ENCODE assay signal across 8 cellular contexts in the genomic region with DNA sequence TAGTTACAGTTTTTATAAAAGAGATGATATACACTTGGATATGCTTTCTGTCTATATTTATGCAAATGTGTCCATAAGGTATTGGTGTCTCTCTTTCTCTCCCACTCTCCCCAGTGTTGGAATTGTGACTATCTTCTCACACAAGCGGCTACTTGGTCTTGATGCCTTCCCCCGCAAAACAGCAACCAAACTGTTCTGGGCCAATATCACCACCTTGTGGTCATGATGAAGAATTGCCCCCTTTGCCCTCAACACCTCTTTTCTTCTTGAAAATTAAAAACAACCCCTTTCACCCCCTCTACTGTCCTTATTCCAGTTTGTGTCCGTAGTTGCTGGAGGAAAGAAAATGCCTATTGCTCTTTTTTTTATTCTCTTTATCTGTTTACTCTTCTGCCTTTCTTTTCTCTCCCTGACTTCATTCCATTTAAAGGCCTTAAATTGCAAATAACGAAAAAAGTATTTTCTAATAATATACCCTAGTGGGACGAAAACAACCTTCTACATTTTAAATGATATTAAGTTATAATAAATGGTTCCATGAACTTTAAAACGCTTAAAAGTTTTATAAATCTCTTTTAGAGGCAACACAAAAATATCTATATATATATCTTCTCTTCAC.
A peak's percentile ranks its signal among the peaks of the same experiment; 100 is the strongest.
DNase-seq lines count a peak whose midpoint lies in the region; ATAC-seq, FAIRE-seq and TF ChIP-seq lines count a peak whose summit lies in the region.

No MANE protein-coding gene starts in this region.

- no peak overlapping the region for H4K5ac ChIP-seq in H1 (ENCODE audit: insufficient read length, low read depth, low read length)

- no peak overlapping the region for H3K4me3 ChIP-seq in DOHH2 (ENCODE audit: low read length)
- H3K4me3 ChIP-seq in H1 (ENCODE audit: extremely low read depth in 1 of 4, insufficient read depth in 2 of 4, low read depth in 3 of 4, low read length in 4 of 4), result no peak overlapping the region
- H3K4me3 ChIP-seq in spleen, result no peak overlapping the region

- TF ChIP-seq POLR2A in H1 (IDR thresholded peaks at IDR 0.05; ENCODE audit: control extremely low read depth in 1 of 2, low read depth in 2 of 2, low read length in 2 of 2) (no peak), spleen (IDR thresholded peaks at IDR 0.05) (no peak)

- no peaks in the 10 kb centered on the region for H3K79me1 ChIP-seq in H1 (ENCODE audit: low read depth, low read length)

- TF ChIP-seq RAD21 in H1 (IDR thresholded peaks at IDR 0.05 in 1 of 2, conservative IDR thresholded peaks at IDR 0.05 in 1 of 2; ENCODE audit: low read depth in 2 of 2, low read length in 2 of 2), result peak; percentile 96

- no peaks in the 10 kb centered on the region for H3K9me2 ChIP-seq in DOHH2 (replicated peaks; ENCODE audit: control insufficient read depth, low read length)

- H3K9ac ChIP-seq in H1 (replicated peaks in 1 of 4; ENCODE audit: extremely low read depth in 1 of 4, low read depth in 3 of 4, low read length in 3 of 4), result no peak overlapping the region

- H3K4ac ChIP-seq in H1 (replicated peaks; ENCODE audit: insufficient read length, low read depth, low read length), result no peak overlapping the region

- FAIRE-seq in H1 (lab: Jason Lieb, UNC), result peak; percentile 95

- H3K9me3 ChIP-seq in DOHH2 (ENCODE audit: control insufficient read depth, insufficient read depth, low read length) (no peaks in the 10 kb centered on the region), H1 (ENCODE audit: insufficient read depth in 2 of 2, low read depth in 1 of 2, low read length in 1 of 2) (no peaks in the 10 kb centered on the region), spleen (peaks cover 0 to 13% (median 9%) of the 10 kb centered on the region in 8 donors)

- no peak overlapping the region for H3K23ac ChIP-seq in H1 (ENCODE audit: insufficient read length)

- H4K8ac ChIP-seq in H1 (ENCODE audit: extremely low read depth, insufficient read depth, low read length), result no peak overlapping the region

- H2BK12ac ChIP-seq in H1 (ENCODE audit: low read depth, low read length), result no peak overlapping the region

- no peak overlapping the region for H3K18ac ChIP-seq in H1 (ENCODE audit: extremely low read depth, low read length)

- no peak overlapping the region for H2BK20ac ChIP-seq in H1 (ENCODE audit: low read length)

- H3K23me2 ChIP-seq in H1 (ENCODE audit: low read depth, low read length), result no peaks in the 10 kb centered on the region

- TF ChIP-seq CTCF in DOHH2 (IDR thresholded peaks at IDR 0.05; ENCODE audit: low read depth, low read length, poor library complexity, severe bottlenecking) (peak; percentile 98), H1 (IDR thresholded peaks at IDR 0.05; ENCODE audit: control extremely low read depth in 1 of 3, insufficient read depth in 1 of 3, low read depth in 1 of 3, low read length in 3 of 3) (peak; percentile 49 to 91 (median 84)), spleen (IDR thresholded peaks at IDR 0.05 in 8 of 11, conservative IDR thresholded peaks at IDR 0.05 in 3 of 11) (peak; percentile 50 to 89 (median 82))

- no peak overlapping the region for H4K91ac ChIP-seq in H1 (replicated peaks; ENCODE audit: insufficient read length, low read length)

- intact Hi-C loops in spleen (cut with DNase I; ENCODE audit: low total_unique reads), result loop anchor here (10.0 kb wide), 1 partner anchor 55 kb away; no protein-coding TSS in a partner anchor

- no peak for TF ChIP-seq EP300 in H1 (IDR thresholded peaks at IDR 0.05; ENCODE audit: borderline replicate concordance in 1 of 2, low read depth in 2 of 2, low read length in 2 of 2)

- no peaks in the 10 kb centered on the region for H3K27me3 ChIP-seq in DOHH2 (ENCODE audit: control insufficient read depth, low read length)
- no peaks in the 10 kb centered on the region for H3K27me3 ChIP-seq in H1 (replicated peaks in 1 of 4; ENCODE audit: control insufficient read depth in 3 of 4, extremely low read depth in 1 of 4, insufficient read depth in 3 of 4, low read length in 3 of 4)
- H3K27me3 ChIP-seq in spleen (replicated peaks in 1 of 7), result no peaks in the 10 kb centered on the region

- H3K14ac ChIP-seq in H1 (ENCODE audit: insufficient read length), result no peak overlapping the region

- H3K4me1 ChIP-seq in DOHH2 (ENCODE audit: control insufficient read depth, low read length) (no peaks in the 10 kb centered on the region), H1 (replicated peaks in 1 of 4; ENCODE audit: control insufficient read depth in 3 of 4, insufficient read depth in 4 of 4, low read length in 3 of 4) (no peaks in the 10 kb centered on the region), spleen (peaks cover 5 to 100% (median 54%) of the 10 kb centered on the region in 6 donors)

- H3K79me2 ChIP-seq in DOHH2 (ENCODE audit: control insufficient read depth, low read length) (peaks cover 93% of the 10 kb centered on the region), H1 (ENCODE audit: control insufficient read depth in 1 of 2, insufficient read depth in 2 of 2, low read length in 2 of 2) (no peaks in the 10 kb centered on the region)

- POLR2A ChIA-PET in H1 (lab: Charles Lee; ENCODE audit: partially characterized antibody), result no interaction called here

- DNase-seq in RPMI7951 (ENCODE audit: low read depth) (peak; percentile 36), H1 (ENCODE audit: low read depth in 1 of 2, low spot score in 2 of 2) (no peak), spleen (no peak), NCI-H526 treated with DMSO at 0.1 percent for 48 hours (lab: John Stamatoyannopoulos, UW) (no peak), GOT3 (lab: John Stamatoyannopoulos, UW) (no peak)

- no peak overlapping the region for H3K56ac ChIP-seq in H1 (replicated peaks; ENCODE audit: insufficient read length, low read depth, low read length)

- H4K20me1 ChIP-seq in DOHH2 (ENCODE audit: control insufficient read depth, insufficient read depth, low read depth, low read length) (peaks cover 14% of the 10 kb centered on the region), H1 (replicated peaks in 1 of 2; ENCODE audit: control insufficient read depth in 1 of 2, insufficient read depth in 2 of 2, low read length in 2 of 2) (no peaks in the 10 kb centered on the region)

- H3K4me2 ChIP-seq in DOHH2 (ENCODE audit: low read length) (no peak overlapping the region), H1 (ENCODE audit: insufficient read depth in 1 of 2, low read depth in 2 of 2, low read length in 2 of 2) (no peak overlapping the region)

- peaks cover 100% of the 10 kb centered on the region for H3K36me3 ChIP-seq in DOHH2 (ENCODE audit: control insufficient read depth, low read length)
- no peaks in the 10 kb centered on the region for H3K36me3 ChIP-seq in H1 (ENCODE audit: control insufficient read depth in 2 of 4, insufficient read depth in 4 of 4, low read length in 3 of 4)
- H3K36me3 ChIP-seq in spleen, result peaks cover 0 to 100% (median 21%) of the 10 kb centered on the region in 6 donors

- no peak overlapping the region for H3K27ac ChIP-seq in DOHH2 (ENCODE audit: low read depth, low read length)
- H3K27ac ChIP-seq in H1 (ENCODE audit: low read depth, low read length), result no peak overlapping the region
- H3K27ac ChIP-seq in spleen, result peak overlapping the region in 4 of 8 donors; percentile 68 to 92 (median 86)

- H3F3A ChIP-seq in DOHH2 (ENCODE audit: control insufficient read depth, insufficient read depth), result peaks cover 40% of the 10 kb centered on the region

- H2BK15ac ChIP-seq in H1 (ENCODE audit: low read length), result no peak overlapping the region

- WGBS in H1 (ENCODE audit: extremely low coverage in 1 of 2, insufficient coverage in 1 of 2, insufficient read length in 1 of 2, insufficient replicate concordance in 2 of 2, low coverage in 1 of 2, low lambda C conversion rate in 2 of 2, missing lambda C conversion rate in 1 of 2), 2 experiments, result 58% methylated on average over 6 of the region's 6 CpGs; no CpG with 5 or more reads in 1 of the 2 experiments
- WGBS in spleen, 5 donors, result 60 to 75% (median 61%) methylated on average over 6 of the region's 6 CpGs

- no peak overlapping the region for H2BK120ac ChIP-seq in H1 (replicated peaks; ENCODE audit: low read depth, low read length)

- H2BK5ac ChIP-seq in H1 (ENCODE audit: low read depth, low read length), result no peak overlapping the region

- ATAC-seq in HG02885 (IDR thresholded peaks at IDR 0.05; ENCODE audit: poor library complexity, unreplicated experiment), result peak; percentile 26
- ATAC-seq in GM18870 (IDR thresholded peaks at IDR 0.05; ENCODE audit: unreplicated experiment), result no peak

- no peak overlapping the region for H2AFZ ChIP-seq in H1 (ENCODE audit: low read length)

- CTCF ChIA-PET in H1 (lab: Charles Lee; ENCODE audit: partially characterized antibody), result interaction anchor here (0.7 to 7.8 kb wide), 36 partner anchors 11 to 277 kb away, joined by 3 to 99 read pairs (median 5); a partner anchor contains a TSS

- no peak overlapping the region for H2AK5ac ChIP-seq in H1 (ENCODE audit: low read depth, low read length)

TF ChIP-seq in H1, 55 proteins besides CTCF, POLR2A, EP300 and RAD21:
- no peak for TF ChIP-seq SP4 (IDR thresholded peaks at IDR 0.05; ENCODE audit: low read length)
- TF ChIP-seq EGR1 (IDR thresholded peaks at IDR 0.05; ENCODE audit: borderline replicate concordance, low read depth, low read length), result peak; percentile 10; the same call in 1 of the 2 replicates
